ENCODE assay signal across 29 cellular contexts in genomic region chr5:41820150-41820549, GRCh38.
"Had no signal": no experiment of that assay in that cellular context is flagged by ENCODE, and none has a peak within 500 bp of the region (broad histone marks: within the 10 kb centered on the region; RNA-seq: fewer than 3 reads in every experiment).

No MANE protein-coding gene starts in this region.

- H3K27me3 ChIP-seq: neural progenitor cell, ovary, spleen, stomach, thyroid gland, tibial nerve, upper lobe of left lung, vagina had no signal

- ATAC-seq: natural killer cell; psoas muscle; right cardiac atrium; sciatic nerve; stimulated activated effector memory CD8-positive, alpha-beta T cell treated with anti-CD3 and anti-CD28 coated beads, Interleukin-12 subunit alpha, Interleukin-12 subunit beta, amount 100 ng/mL, for 72 hours; stimulated activated naive B cell treated with anti-CD40 and anti-IgM and Interleukin-4, amounts not matched to agents 10 μg/mL and 1 μg/mL and 100 μg/mL, for 72 hours had no signal

- H3K4me1 Mint-ChIP-seq: neural progenitor cell had no signal

- H3K79me2 ChIP-seq: parathyroid adenoma had no signal

- H3K36me3 Mint-ChIP-seq: natural killer cell had no signal

- H3K36me3 ChIP-seq: neural progenitor cell, ovary, stomach, thoracic aorta, thyroid gland, tibial nerve, upper lobe of left lung, vagina had no signal

- H3K27me3 Mint-ChIP-seq: progenitor cell of endocrine pancreas; stimulated activated naive B cell treated with anti-CD40 and anti-IgM and Interleukin-4, amounts not matched to agents 10 μg/mL and 1 μg/mL and 100 μg/mL, for 72 hours; stimulated activated naive CD8-positive, alpha-beta T cell treated with anti-CD3 and anti-CD28 coated beads, Interleukin-15, Interleukin-2, amounts not matched to agents 100 ng/mL and 50 ng/mL, for 24 hours had no signal

- DNase-seq: natural killer cell; occipital lobe; ovary; posterior cingulate gyrus; psoas muscle; right cardiac atrium; spleen; stimulated activated CD4-positive, alpha-beta T cell treated with anti-CD3 and anti-CD28 coated beads, Interleukin-12 subunit alpha, Interleukin-12 subunit beta, amount 100 ng/mL, for 4 hours; stimulated activated CD4-positive, alpha-beta T cell treated with anti-CD3 and anti-CD28 coated beads, Interleukin-1b, Interleukin-23, amount 100 ng/mL, for 48 hours; stimulated activated CD4-positive, alpha-beta T cell treated with anti-CD3 and anti-CD28 coated beads, Interleukin-4, amount 100 ng/mL, for 1 hour; stimulated activated naive B cell treated with anti-CD40 and anti-IgM and Interleukin-4, amounts not matched to agents 10 μg/mL and 1 μg/mL and 100 μg/mL, for 72 hours; stimulated activated naive CD4-positive, alpha-beta T cell treated with Interleukin-2 at 50 U/mL for 16 hours; stomach; thyroid gland; trophoblast cell; upper lobe of left lung had no signal

- H3K9me3 ChIP-seq: ovary, psoas muscle, spleen, stomach, thoracic aorta, thyroid gland, tibial nerve, upper lobe of left lung, vagina had no signal

- H3K27ac ChIP-seq: neural progenitor cell, ovary, parathyroid adenoma, psoas muscle, skin epidermis, spleen, stomach, thoracic aorta, thyroid gland, tibial nerve, upper lobe of left lung, vagina had no signal

- H3K27ac Mint-ChIP-seq: natural killer cell; nephron; neural progenitor cell; progenitor cell of endocrine pancreas; stimulated activated effector memory CD8-positive, alpha-beta T cell treated with anti-CD3 and anti-CD28 coated beads, Interleukin-12 subunit alpha, Interleukin-12 subunit beta, amount 100 ng/mL, for 72 hours; stimulated activated naive B cell treated with anti-CD40 and anti-IgM and Interleukin-4, amounts not matched to agents 10 μg/mL and 1 μg/mL and 100 μg/mL, for 72 hours; stimulated activated naive CD8-positive, alpha-beta T cell treated with anti-CD3 and anti-CD28 coated beads, Interleukin-15, Interleukin-2, amounts not matched to agents 100 ng/mL and 50 ng/mL, for 24 hours had no signal

- H3K9me3 Mint-ChIP-seq: natural killer cell; nephron; neural progenitor cell; stimulated activated effector memory CD8-positive, alpha-beta T cell treated with anti-CD3 and anti-CD28 coated beads, Interleukin-12 subunit alpha, Interleukin-12 subunit beta, amount 100 ng/mL, for 72 hours; stimulated activated naive CD8-positive, alpha-beta T cell treated with anti-CD3 and anti-CD28 coated beads, Interleukin-15, Interleukin-2, amounts not matched to agents 100 ng/mL and 50 ng/mL, for 24 hours had no signal

- H3K4me1 ChIP-seq: neural progenitor cell, parathyroid adenoma, psoas muscle, spleen, stomach, thyroid gland, upper lobe of left lung, vagina had no signal

- H3K4me3 ChIP-seq: neural progenitor cell, ovary, psoas muscle, skin epidermis, smooth muscle cell, spleen, stomach, thoracic aorta, thyroid gland, tibial nerve, upper lobe of left lung, vagina had no signal

- H3K4me3 Mint-ChIP-seq: natural killer cell; nephron; neural progenitor cell; stimulated activated effector memory CD8-positive, alpha-beta T cell treated with anti-CD3 and anti-CD28 coated beads, Interleukin-12 subunit alpha, Interleukin-12 subunit beta, amount 100 ng/mL, for 72 hours; stimulated activated naive B cell treated with anti-CD40 and anti-IgM and Interleukin-4, amounts not matched to agents 10 μg/mL and 1 μg/mL and 100 μg/mL, for 72 hours; stimulated activated naive CD8-positive, alpha-beta T cell treated with anti-CD3 and anti-CD28 coated beads, Interleukin-15, Interleukin-2, amounts not matched to agents 100 ng/mL and 50 ng/mL, for 24 hours had no signal

- H2AFZ ChIP-seq: neural progenitor cell, parathyroid adenoma had no signal

- H3K9ac ChIP-seq: neural progenitor cell, parathyroid adenoma had no signal

- H3K4me2 ChIP-seq: neural progenitor cell, smooth muscle cell had no signal

- FAIRE-seq: urothelium cell line had no signal
